19 cellular contexts compared by ENCODE assay signal in the genomic region with DNA sequence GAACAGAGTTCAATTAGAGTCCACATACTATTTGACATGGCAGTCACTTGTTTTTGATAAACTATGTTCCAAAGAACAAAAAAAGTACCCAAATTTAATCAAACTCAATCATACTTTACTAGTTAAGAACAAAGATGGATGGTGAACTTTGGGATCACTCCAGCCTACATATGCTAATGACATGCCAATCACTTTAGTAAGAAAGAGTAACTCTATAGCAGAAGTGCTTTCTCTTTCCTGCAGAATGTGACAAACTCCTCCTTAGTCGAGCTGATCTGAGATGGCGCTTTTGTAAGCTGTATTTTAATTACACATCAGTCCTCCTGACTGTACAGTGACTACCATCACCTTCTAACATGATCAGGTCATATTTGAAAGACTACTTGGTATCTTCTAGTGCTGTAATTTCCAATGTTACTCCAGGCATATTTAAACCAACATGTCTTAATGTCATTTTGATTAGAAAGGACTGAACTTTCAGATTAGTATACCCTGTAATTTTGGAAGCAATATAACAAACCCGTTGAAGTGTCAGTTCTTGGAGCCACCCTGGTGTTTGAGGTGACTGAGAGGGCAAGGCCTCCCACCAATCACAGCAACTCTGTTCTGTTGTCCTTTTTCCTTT. TPM values are rescaled to one million over a fixed set of nuclear protein-coding genes. Genes with fewer than 3 reads are reported as not detected.
DNase-seq lines count a peak whose midpoint lies in the region; ATAC-seq, FAIRE-seq and TF ChIP-seq lines count a peak whose summit lies in the region.
"Had no signal": no experiment of that assay in that cellular context is flagged by ENCODE, and none has a peak within 500 bp of the region (broad histone marks: within the 10 kb centered on the region; RNA-seq: fewer than 3 reads in every experiment).

No MANE protein-coding gene starts in this region.

- H3K4me1 Mint-ChIP-seq in CD4-positive, CD25-positive, alpha-beta regulatory T cell: peaks cover 14 to 29% (median 22%) of the 10 kb centered on the region in 4 donors

- no peaks in the 10 kb centered on the region for H3K9me3 ChIP-seq in CD4-positive, CD25-positive, alpha-beta regulatory T cell (ENCODE audit: control insufficient read depth in 2 of 2, low read length in 2 of 2)
- no peaks in the 10 kb centered on the region for H3K9me3 ChIP-seq in keratinocyte (ENCODE audit: control insufficient read depth, low read depth, low read length)

- peak in 1 of 3 donors; percentile 19 for DNase-seq in CD4-positive, CD25-positive, alpha-beta regulatory T cell
- DNase-seq in M059J (ENCODE audit: low read depth) (peak; percentile 65), astrocyte of the hippocampus (ENCODE audit: low read depth, low spot score) (peak; percentile 58), keratinocyte (ENCODE audit: low read depth, low spot score) (no peak), A172 (ENCODE audit: low spot score) (no peak), NCI-H2196 (lab: John Stamatoyannopoulos, UW; ENCODE audit: unreplicated experiment) (no peak), iPS-NIHi7 (ENCODE audit: extremely low spot score) (no peak)
- DNase-seq: activated CD4-positive, alpha-beta T cell treated with anti-CD3 and anti-CD28 coated beads for 48 hours; activated naive CD4-positive, alpha-beta T cell treated with anti-CD3 and anti-CD28 coated beads for 36 hours; CD8-positive, alpha-beta T cell; DMS79 treated with DMSO at 0.1 percent for 48 hours; Kasumi-1; NCI-H1417 treated with DMSO at 0.1 percent for 48 hours; NCI-H2171 treated with DMSO at 0.1 percent for 48 hours; stimulated activated CD4-positive, alpha-beta T cell treated with anti-CD3 and anti-CD28 coated beads, Interleukin-4, amount 100 ng/mL, for 1 hour had no signal

- no peaks in the 10 kb centered on the region for H3K36me3 Mint-ChIP-seq in CD4-positive, CD25-positive, alpha-beta regulatory T cell
- H3K36me3 Mint-ChIP-seq: CD8-positive, alpha-beta T cell had no signal

- peak overlapping the region in 1 of 3 donors; percentile 17 for H3K27ac Mint-ChIP-seq in CD4-positive, CD25-positive, alpha-beta regulatory T cell
- H3K27ac Mint-ChIP-seq: activated naive CD4-positive, alpha-beta T cell treated with anti-CD3 and anti-CD28 coated beads for 36 hours; CD8-positive, alpha-beta T cell had no signal

- dilution Hi-C loops in keratinocyte (cut with MboI; ENCODE audit: extremely low pct_ligation_motif_present, low sequenced_read_pairs): no loop called here

- H3K9ac ChIP-seq in keratinocyte (ENCODE audit: control insufficient read depth, extremely low read depth, insufficient read depth, low read length): no peak overlapping the region
- H3K9ac ChIP-seq: parathyroid adenoma had no signal

- H3K4me1 ChIP-seq in CD4-positive, CD25-positive, alpha-beta regulatory T cell (ENCODE audit: control insufficient read depth, insufficient read depth, low read length, poor library complexity, severe bottlenecking): peaks cover 34% of the 10 kb centered on the region
- peaks cover 60% of the 10 kb centered on the region for H3K4me1 ChIP-seq in keratinocyte (ENCODE audit: control insufficient read depth, extremely low read depth, insufficient read depth, low read length)
- H3K4me1 ChIP-seq: parathyroid adenoma had no signal

- no peak for TF ChIP-seq CTCF in keratinocyte (optimal IDR thresholded peaks at IDR 0.05 in 1 of 3, IDR thresholded peaks at IDR 0.05 in 1 of 3, conservative IDR thresholded peaks at IDR 0.05 in 1 of 3; ENCODE audit: extremely low read depth in 1 of 3, insufficient read depth in 2 of 3, low read length in 3 of 3)

- no peaks in the 10 kb centered on the region for H3K9me3 Mint-ChIP-seq in CD4-positive, CD25-positive, alpha-beta regulatory T cell
- H3K9me3 Mint-ChIP-seq: activated naive CD4-positive, alpha-beta T cell treated with anti-CD3 and anti-CD28 coated beads for 36 hours; CD8-positive, alpha-beta T cell had no signal

- H3K4me3 Mint-ChIP-seq in CD4-positive, CD25-positive, alpha-beta regulatory T cell: peak overlapping the region in 2 of 4 donors; percentile 13 to 41
- H3K4me3 Mint-ChIP-seq: activated naive CD4-positive, alpha-beta T cell treated with anti-CD3 and anti-CD28 coated beads for 36 hours; CD8-positive, alpha-beta T cell had no signal

- peaks cover 69% of the 10 kb centered on the region for H3K79me2 ChIP-seq in keratinocyte (ENCODE audit: control insufficient read depth, insufficient read depth, low read length)
- H3K79me2 ChIP-seq: parathyroid adenoma had no signal

- no peak overlapping the region for H2AFZ ChIP-seq in keratinocyte (ENCODE audit: control insufficient read depth, low read length)
- H2AFZ ChIP-seq: parathyroid adenoma had no signal

- H3K9me1 ChIP-seq in keratinocyte (ENCODE audit: control insufficient read depth, extremely low read depth, insufficient read depth, low read length): peaks cover 4% of the 10 kb centered on the region

- H3K36me3 ChIP-seq in CD4-positive, CD25-positive, alpha-beta regulatory T cell (ENCODE audit: control insufficient read depth, insufficient read depth, low read length): no peaks in the 10 kb centered on the region
- H3K36me3 ChIP-seq in keratinocyte (ENCODE audit: control insufficient read depth in 2 of 2, extremely low read depth in 1 of 2, insufficient read depth in 2 of 2, low read length in 2 of 2): no peaks in the 10 kb centered on the region

- H3K27me3 Mint-ChIP-seq in CD4-positive, CD25-positive, alpha-beta regulatory T cell: peaks cover 5% of the 10 kb centered on the region

- no peak for FAIRE-seq in keratinocyte (lab: Jason Lieb, UNC)

- H3K27ac ChIP-seq in CD4-positive, CD25-positive, alpha-beta regulatory T cell (ENCODE audit: insufficient read depth, low read length, poor library complexity, severe bottlenecking): peak overlapping the region; percentile 38
- peak overlapping the region; percentile 22 for H3K27ac ChIP-seq in keratinocyte (ENCODE audit: control insufficient read depth, insufficient read depth, low read length)
- H3K27ac ChIP-seq: epithelial cell of prostate, parathyroid adenoma had no signal

- H3K4me2 ChIP-seq in keratinocyte (ENCODE audit: control insufficient read depth, extremely low read depth, insufficient read depth, low read depth, low read length): peak overlapping the region; percentile 89

- H4K20me1 ChIP-seq in keratinocyte (ENCODE audit: control insufficient read depth, extremely low read depth, insufficient read depth, low read length): no peaks in the 10 kb centered on the region

- peak overlapping the region; percentile 43 for H3K4me3 ChIP-seq in CD4-positive, CD25-positive, alpha-beta regulatory T cell (ENCODE audit: low read depth, low read length)
- H3K4me3 ChIP-seq in keratinocyte (ENCODE audit: control insufficient read depth in 2 of 3, extremely low read depth in 1 of 3, insufficient read depth in 2 of 3, low read depth in 1 of 3, low read length in 3 of 3): peak overlapping the region in 2 of 3 experiments; percentile 4 to 8

- peaks cover under 1% of the 10 kb centered on the region for H3K27me3 ChIP-seq in CD4-positive, CD25-positive, alpha-beta regulatory T cell (ENCODE audit: control insufficient read depth, insufficient read depth, low read length)
- no peaks in the 10 kb centered on the region for H3K27me3 ChIP-seq in keratinocyte (ENCODE audit: control insufficient read depth, extremely low read depth, insufficient read depth, low read length)

- no peak for ATAC-seq in CD4-positive, CD25-positive, alpha-beta regulatory T cell (ENCODE audit: low read depth in 2 of 2)
- ATAC-seq in HG03442 (IDR thresholded peaks at IDR 0.05; ENCODE audit: unreplicated experiment): no peak
- ATAC-seq: CD8-positive, alpha-beta T cell; Panc1 had no signal

RNA-seq across cellular contexts. Expression of a gene that starts 4.1 kb away (rescaled TPM):
- total RNA-seq in CD4-positive, CD25-positive, alpha-beta regulatory T cell: 7.1 TPM
- 1 to 10 TPM; 4.6 to 9.2 (median 6.2) TPM for polyA plus RNA-seq in CD4-positive, CD25-positive, alpha-beta regulatory T cell
- 301 and 394 TPM in 2 replicates for total RNA-seq in M059J (2014; rRNA removed; shearing (Covaris generic))
- polyA plus RNA-seq in keratinocyte: 42.6 to 74.4 TPM (median 69.5 TPM) in 3 replicates
- 14.8 TPM for polyA plus RNA-seq in keratinocyte (2011; ENCODE audit: low read depth)
- polyA plus RNA-seq in keratinocyte (2011; cell fraction: cytosol; rRNA removed): 44.1 and 62.6 TPM in 2 replicates
- polyA plus RNA-seq in keratinocyte (2011; cell fraction: nucleus; rRNA removed): 48.3 and 50.3 TPM in 2 replicates
- 13.0 and 37.9 TPM in 2 replicates for polyA plus RNA-seq in keratinocyte (2012; ENCODE audit: low replicate concordance)
- polyA minus RNA-seq in keratinocyte: 28.6 to 54.2 TPM (median 47.4 TPM) in 3 replicates
- polyA minus RNA-seq in keratinocyte (2011; cell fraction: cytosol; rRNA and poly(A)+ RNA removed): 33.2 TPM
- 19.5 and 37.2 TPM in 2 replicates for polyA minus RNA-seq in keratinocyte (2011; cell fraction: nucleus; rRNA and poly(A)+ RNA removed)
- total RNA-seq in A172 (2014; rRNA removed; shearing (Covaris generic)): 19.9 and 34.5 TPM in 2 replicates

Comparison
In these comparisons a context has a peak if more than half of its experiments do, and no peak if none do; other contexts are left out.
1. DNase-seq: peak in M059J (single experiment) and astrocyte of the hippocampus (single experiment); none in keratinocyte (single experiment), A172 (single experiment), NCI-H2196 (single experiment) and iPS-NIHi7 (single experiment).